In the genomic region with DNA sequence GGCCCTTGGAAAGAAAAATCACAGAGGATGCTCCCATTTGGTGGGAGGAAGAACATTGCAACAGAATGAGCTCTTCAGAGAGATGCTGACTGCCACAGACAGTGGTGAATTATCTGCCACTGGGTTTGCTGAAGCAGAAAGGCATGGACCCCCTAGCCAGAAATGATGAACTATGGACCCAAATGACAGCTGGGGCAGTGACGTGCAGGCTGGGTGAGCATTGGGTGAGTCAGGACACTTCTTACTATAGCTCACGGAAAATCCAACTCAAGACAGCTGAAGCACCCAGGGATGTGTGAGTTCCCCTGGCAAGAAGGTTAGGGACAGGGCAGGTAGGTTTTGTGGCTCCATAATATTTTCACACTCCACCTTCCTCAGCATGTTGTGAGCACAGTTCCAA, we compare ENCODE assay signal across 18 cellular contexts.
DNase-seq lines count a peak whose midpoint lies in the region; ATAC-seq, FAIRE-seq and TF ChIP-seq lines count a peak whose summit lies in the region.
"Had no signal": no experiment of that assay in that cellular context is flagged by ENCODE, and none has a peak within 500 bp of the region (broad histone marks: within the 10 kb centered on the region; RNA-seq: fewer than 3 reads in every experiment).

No MANE protein-coding gene starts in this region.

- H3K4me3 ChIP-seq in BLaER1 (no peak overlapping the region), GM23338 (no peak overlapping the region)
- no peak overlapping the region for H3K4me3 ChIP-seq in CD4-positive, CD25-positive, alpha-beta regulatory T cell (ENCODE audit: low read depth, low read length)
- H3K4me3 ChIP-seq: A549, GM23248 had no signal

- H3K9me3 ChIP-seq in BLaER1 = peaks cover 9% of the 10 kb centered on the region; the same call in 1 of the 2 replicates
- H3K9me3 ChIP-seq in CD4-positive, CD25-positive, alpha-beta regulatory T cell (ENCODE audit: control insufficient read depth in 2 of 2, low read length in 2 of 2) = no peaks in the 10 kb centered on the region
- H3K9me3 ChIP-seq: A549 had no signal

- no peaks in the 10 kb centered on the region for H3K79me2 ChIP-seq in GM23338 (replicated peaks; ENCODE audit: insufficient read depth)

- H3K4me1 Mint-ChIP-seq in CD4-positive, CD25-positive, alpha-beta regulatory T cell = peaks cover 0 to 6% (median 5%) of the 10 kb centered on the region in 4 donors
- H3K4me1 Mint-ChIP-seq in activated CD8-positive, alpha-beta memory T cell treated with anti-CD3 and anti-CD28 coated beads, Interleukin-2, amount 10 ng/mL, durations not matched to agents 7 days and 5 days = no peaks in the 10 kb centered on the region
- H3K4me1 Mint-ChIP-seq in GM23338 = no peaks in the 10 kb centered on the region

- CTCF ChIA-PET in activated CD8-positive, alpha-beta memory T cell treated with anti-CD3 and anti-CD28 coated beads, Interleukin-2, amount 10 ng/mL, durations not matched to agents 7 days and 5 days (lab: Charles Lee) = interaction anchor here (1.5 kb wide), 1 partner anchor 141 kb away, joined by 4 read pairs; no protein-coding TSS in a partner anchor

- H3K36me3 ChIP-seq in BLaER1 (no peaks in the 10 kb centered on the region), GM23338 (ENCODE audit: insufficient read depth) (no peaks in the 10 kb centered on the region)
- no peaks in the 10 kb centered on the region for H3K36me3 ChIP-seq in CD4-positive, CD25-positive, alpha-beta regulatory T cell (ENCODE audit: control insufficient read depth, insufficient read depth, low read length)

- H4K20me1 ChIP-seq in BLaER1 (no peaks in the 10 kb centered on the region), GM23338 (replicated peaks; ENCODE audit: insufficient read depth) (no peaks in the 10 kb centered on the region)

- no peak for TF ChIP-seq CTCF in GM23338 (conservative IDR thresholded peaks at IDR 0.05; ENCODE audit: low read depth in 2 of 2)

- FAIRE-seq in RCC 7860 (lab: Jason Lieb, UNC) = no peak
- FAIRE-seq: A549 had no signal

- H3F3A ChIP-seq in GM23338 (replicated peaks; ENCODE audit: low read depth) = no peaks in the 10 kb centered on the region

- H3K27me3 ChIP-seq in BLaER1 = no peaks in the 10 kb centered on the region
- no peaks in the 10 kb centered on the region for H3K27me3 ChIP-seq in CD4-positive, CD25-positive, alpha-beta regulatory T cell (ENCODE audit: control insufficient read depth, insufficient read depth, low read length)
- no peaks in the 10 kb centered on the region for H3K27me3 ChIP-seq in GM23338 (ENCODE audit: insufficient read depth)

- H3K4me1 ChIP-seq in BLaER1 (peaks cover 12% of the 10 kb centered on the region), GM23338 (ENCODE audit: insufficient read depth) (no peaks in the 10 kb centered on the region)
- no peaks in the 10 kb centered on the region for H3K4me1 ChIP-seq in CD4-positive, CD25-positive, alpha-beta regulatory T cell (ENCODE audit: control insufficient read depth, insufficient read depth, low read length, poor library complexity, severe bottlenecking)
- H3K4me1 ChIP-seq: A549 had no signal

- peaks cover 0 to 8% (median 0%) of the 10 kb centered on the region in 7 donors for H3K9me3 Mint-ChIP-seq in CD4-positive, CD25-positive, alpha-beta regulatory T cell
- H3K9me3 Mint-ChIP-seq in activated CD8-positive, alpha-beta memory T cell treated with anti-CD3 and anti-CD28 coated beads, Interleukin-2, amount 10 ng/mL, durations not matched to agents 7 days and 5 days (ENCODE audit: low read depth) = peaks cover 4% of the 10 kb centered on the region
- H3K9me3 Mint-ChIP-seq in GM23338 = peaks cover 5% of the 10 kb centered on the region; the same call in 1 of the 3 replicates

- H3K9ac ChIP-seq in BLaER1 = no peak overlapping the region
- H3K9ac ChIP-seq: GM23248 had no signal

- ATAC-seq in CD4-positive, CD25-positive, alpha-beta regulatory T cell (ENCODE audit: low read depth in 2 of 2) = no peak
- ATAC-seq in HG02588 (IDR thresholded peaks at IDR 0.05; ENCODE audit: unreplicated experiment) (no peak), GM18502 (IDR thresholded peaks at IDR 0.05; ENCODE audit: poor library complexity, unreplicated experiment) (no peak), GM23338 (no peak)
- ATAC-seq in activated CD8-positive, alpha-beta memory T cell treated with anti-CD3 and anti-CD28 coated beads, Interleukin-2, amount 10 ng/mL, durations not matched to agents 7 days and 5 days = no peak
- ATAC-seq: A549 had no signal

- H3K4me2 ChIP-seq in BLaER1 = 0 out of 2 replicates have a peak overlapping the region, but pooled peaks have one; percentile 8
- no peak overlapping the region for H3K4me2 ChIP-seq in GM23338
- H3K4me2 ChIP-seq: A549 had no signal

- H3K27ac ChIP-seq in BLaER1 = no peak overlapping the region
- H3K27ac ChIP-seq in CD4-positive, CD25-positive, alpha-beta regulatory T cell (ENCODE audit: insufficient read depth, low read length, poor library complexity, severe bottlenecking) = no peak overlapping the region
- no peak overlapping the region for H3K27ac ChIP-seq in GM23338 (ENCODE audit: low read depth)
- H3K27ac ChIP-seq: A549, GM23248 had no signal

- no peaks in the 10 kb centered on the region for H3K27me3 Mint-ChIP-seq in CD4-positive, CD25-positive, alpha-beta regulatory T cell
- no peaks in the 10 kb centered on the region for H3K27me3 Mint-ChIP-seq in activated CD8-positive, alpha-beta memory T cell treated with anti-CD3 and anti-CD28 coated beads, Interleukin-2, amount 10 ng/mL, durations not matched to agents 7 days and 5 days
- no peaks in the 10 kb centered on the region for H3K27me3 Mint-ChIP-seq in GM23338 (ENCODE audit: insufficient read depth, low read depth, poor library complexity)
- H3K27me3 Mint-ChIP-seq: CD4-positive, alpha-beta T cell had no signal

- H3K27ac Mint-ChIP-seq in CD4-positive, CD25-positive, alpha-beta regulatory T cell = peak overlapping the region; percentile 10 to 71 (median 66)
- H3K27ac Mint-ChIP-seq in activated CD8-positive, alpha-beta memory T cell treated with anti-CD3 and anti-CD28 coated beads, Interleukin-2, amount 10 ng/mL, durations not matched to agents 7 days and 5 days = no peak overlapping the region
- no peak overlapping the region for H3K27ac Mint-ChIP-seq in GM23338
- H3K27ac Mint-ChIP-seq: CD4-positive, alpha-beta T cell had no signal

- H3K9me2 ChIP-seq in GM23338 (ENCODE audit: insufficient read depth) = no peaks in the 10 kb centered on the region

- no peak for DNase-seq in CD4-positive, CD25-positive, alpha-beta regulatory T cell
- DNase-seq in RCC 7860 (ENCODE audit: low spot score) = peak; percentile 33
- peak; percentile 13 for DNase-seq in left kidney (ENCODE audit: low read depth, low spot score)
- DNase-seq in activated CD8-positive, alpha-beta memory T cell treated with anti-CD3 and anti-CD28 coated beads, Interleukin-2, amount 10 ng/mL, durations not matched to agents 7 days and 5 days = no peak
- no peak for DNase-seq in GM23338 (ENCODE audit: low spot score)
- DNase-seq: Calu3; CD4-positive, alpha-beta T cell; DMS153; DMS79 treated with DMSO at 0.1 percent for 48 hours; GF-D8; GM23248; H7; IMR-90; KBM-7 had no signal

- H2AFZ ChIP-seq in GM23338 = no peak overlapping the region
- H2AFZ ChIP-seq: GM23248 had no signal

- H3K4me3 Mint-ChIP-seq in CD4-positive, CD25-positive, alpha-beta regulatory T cell = no peak overlapping the region
- H3K4me3 Mint-ChIP-seq in activated CD8-positive, alpha-beta memory T cell treated with anti-CD3 and anti-CD28 coated beads, Interleukin-2, amount 10 ng/mL, durations not matched to agents 7 days and 5 days = no peak overlapping the region
- H3K4me3 Mint-ChIP-seq in GM23338 = no peak overlapping the region
- H3K4me3 Mint-ChIP-seq: CD4-positive, alpha-beta T cell had no signal

- no peaks in the 10 kb centered on the region for H3K36me3 Mint-ChIP-seq in CD4-positive, CD25-positive, alpha-beta regulatory T cell
- H3K36me3 Mint-ChIP-seq in activated CD8-positive, alpha-beta memory T cell treated with anti-CD3 and anti-CD28 coated beads, Interleukin-2, amount 10 ng/mL, durations not matched to agents 7 days and 5 days = no peaks in the 10 kb centered on the region
- no peaks in the 10 kb centered on the region for H3K36me3 Mint-ChIP-seq in GM23338 (ENCODE audit: low read depth)

TF ChIP-seq in GM23338, 12 proteins besides CTCF, POLR2A, EP300 and RAD21 (continues in another document):
- TF ChIP-seq ETS1 (IDR thresholded peaks at IDR 0.05) (no peak), STAT1 (IDR thresholded peaks at IDR 0.05; ENCODE audit: unreplicated experiment) (no peak), ZNF114 (CRISPR knock-in tag; IDR thresholded peaks at IDR 0.05) (no peak), ZNF331 (CRISPR knock-in tag; IDR thresholded peaks at IDR 0.05; ENCODE audit: low read depth) (no peak)

Comparison
In these comparisons a context has a peak if more than half of its experiments do, and no peak if none do; other contexts are left out.
1. DNase-seq: peak in RCC 7860 (single experiment) and left kidney (single experiment); none in CD4-positive, CD25-positive, alpha-beta regulatory T cell (0 of 3), activated CD8-positive, alpha-beta memory T cell treated with anti-CD3 and anti-CD28 coated beads, Interleukin-2, amount 10 ng/mL, durations not matched to agents 7 days and 5 days (single experiment) and GM23338 (single experiment).
2. H3K27ac Mint-ChIP-seq: peak in CD4-positive, CD25-positive, alpha-beta regulatory T cell (3 of 3); none in activated CD8-positive, alpha-beta memory T cell treated with anti-CD3 and anti-CD28 coated beads, Interleukin-2, amount 10 ng/mL, durations not matched to agents 7 days and 5 days (single experiment) and GM23338 (single experiment).